Comparison of ENCODE assay signal across 21 cellular contexts in genomic region chr10:132130286-132131265, GRCh38. TPM values are rescaled to one million over a fixed set of nuclear protein-coding genes. Genes with fewer than 3 reads are reported as not detected.
DNase-seq lines count a peak whose midpoint lies in the region; ATAC-seq and TF ChIP-seq lines count a peak whose summit lies in the region.
"Had no signal": no experiment of that assay in that cellular context is flagged by ENCODE, and none has a peak within 500 bp of the region (broad histone marks: within the 10 kb centered on the region; RNA-seq: fewer than 3 reads in every experiment).

No MANE protein-coding gene starts in this region.

- H3K27me3 ChIP-seq in lower lobe of right lung (ENCODE audit: low read depth) (peaks cover 30% of the 10 kb centered on the region), spleen (replicated peaks in 1 of 7) (peaks cover 0 to 51% (median 3%) of the 10 kb centered on the region in 7 donors), smooth muscle cell (ENCODE audit: low read depth) (no peaks in the 10 kb centered on the region)
- H3K27me3 ChIP-seq: MG63 had no signal

- no peaks in the 10 kb centered on the region for H3K36me3 Mint-ChIP-seq in activated CD8-positive, alpha-beta T cell treated with anti-CD3 and anti-CD28 coated beads, Interleukin-2, amount 10 ng/mL, durations not matched to agents 7 days and 5 days (ENCODE audit: low read depth)

- CTCF ChIA-PET in activated CD8-positive, alpha-beta T cell treated with anti-CD3 and anti-CD28 coated beads, Interleukin-2, amount 10 ng/mL, durations not matched to agents 7 days and 5 days (lab: Charles Lee) = no interaction called here

- no peak overlapping the region for H3K27ac Mint-ChIP-seq in activated CD8-positive, alpha-beta T cell treated with anti-CD3 and anti-CD28 coated beads, Interleukin-2, amount 10 ng/mL, durations not matched to agents 7 days and 5 days

- TF ChIP-seq POLR2A in spleen (IDR thresholded peaks at IDR 0.05) = no peak

- H3K9me3 Mint-ChIP-seq in activated CD8-positive, alpha-beta T cell treated with anti-CD3 and anti-CD28 coated beads, Interleukin-2, amount 10 ng/mL, durations not matched to agents 7 days and 5 days (ENCODE audit: insufficient read depth) = no peaks in the 10 kb centered on the region

- POLR2A ChIA-PET in activated CD8-positive, alpha-beta T cell treated with anti-CD3 and anti-CD28 coated beads, Interleukin-2, amount 10 ng/mL, durations not matched to agents 7 days and 5 days (lab: Charles Lee) = no interaction called here

- H3K9ac ChIP-seq in smooth muscle cell (ENCODE audit: low read depth) = no peak overlapping the region

- TF ChIP-seq CTCF in lower lobe of right lung (IDR thresholded peaks at IDR 0.05) = no peak
- no peak for TF ChIP-seq CTCF in spleen (IDR thresholded peaks at IDR 0.05 in 8 of 11, conservative IDR thresholded peaks at IDR 0.05 in 3 of 11)
- no peak for TF ChIP-seq CTCF in smooth muscle cell (IDR thresholded peaks at IDR 0.05; ENCODE audit: borderline replicate concordance, insufficient read depth, poor library complexity, severe bottlenecking)

- H4K20me1 ChIP-seq in smooth muscle cell (ENCODE audit: low read depth) = no peaks in the 10 kb centered on the region

- H2AFZ ChIP-seq in smooth muscle cell (ENCODE audit: low read depth) = no peak overlapping the region

- H3K4me3 ChIP-seq in lower lobe of right lung (no peak overlapping the region), spleen (no peak overlapping the region), smooth muscle cell (no peak overlapping the region)
- H3K4me3 ChIP-seq: HAP-1, K562, MG63 had no signal

- no peaks in the 10 kb centered on the region for H3F3A ChIP-seq in smooth muscle cell (ENCODE audit: low read depth)

- H3K9me3 ChIP-seq in lower lobe of right lung (no peaks in the 10 kb centered on the region), spleen (peaks cover 0 to 13% (median 3%) of the 10 kb centered on the region in 8 donors), smooth muscle cell (replicated peaks; ENCODE audit: low read depth) (no peaks in the 10 kb centered on the region)
- H3K9me3 ChIP-seq: MG63 had no signal

- H3K4me1 ChIP-seq in lower lobe of right lung = no peaks in the 10 kb centered on the region
- H3K4me1 ChIP-seq in spleen = peaks cover 0 to 8% (median 0%) of the 10 kb centered on the region in 6 donors
- H3K4me1 ChIP-seq in smooth muscle cell (ENCODE audit: low read depth) = no peaks in the 10 kb centered on the region
- H3K4me1 ChIP-seq: HAP-1 had no signal

- H3K79me2 ChIP-seq in smooth muscle cell (ENCODE audit: low read depth) = no peaks in the 10 kb centered on the region

- H3K4me3 Mint-ChIP-seq in activated CD8-positive, alpha-beta T cell treated with anti-CD3 and anti-CD28 coated beads, Interleukin-2, amount 10 ng/mL, durations not matched to agents 7 days and 5 days = no peak overlapping the region

- no peak overlapping the region for H3K4me2 ChIP-seq in smooth muscle cell

- ATAC-seq in Right ventricle myocardium inferior (no peak), left ventricle myocardium superior (no peak), left cardiac atrium (no peak), lower lobe of right lung (no peak)
- no peak for ATAC-seq in activated CD8-positive, alpha-beta T cell treated with anti-CD3 and anti-CD28 coated beads, Interleukin-2, amount 10 ng/mL, durations not matched to agents 7 days and 5 days
- ATAC-seq: K562, PC-3 had no signal

- 66 to 87% (median 84%) methylated on average over 11 to 24 of the region's 24 CpGs for WGBS in spleen, 5 donors
- WGBS in smooth muscle cell (ENCODE audit: low lambda C conversion rate) = 86% methylated on average over 22 of the region's 24 CpGs

- H3K27ac ChIP-seq in lower lobe of right lung = no peak overlapping the region
- no peak overlapping the region for H3K27ac ChIP-seq in spleen
- no peak overlapping the region for H3K27ac ChIP-seq in smooth muscle cell (ENCODE audit: low read depth)

- intact Hi-C loops in Right ventricle myocardium inferior (cut with DNase I) (no loop called here), left ventricle myocardium superior (cut with micrococcal nuclease) (no loop called here), left cardiac atrium (cut with DNase I) (no loop called here), lower lobe of right lung (cut with DNase I) (no loop called here), spleen (cut with DNase I; ENCODE audit: low total_unique reads) (loop anchor here (10.0 kb wide), 1 partner anchor 246 kb away; no protein-coding TSS in a partner anchor)

- H3K27me3 Mint-ChIP-seq in activated CD8-positive, alpha-beta T cell treated with anti-CD3 and anti-CD28 coated beads, Interleukin-2, amount 10 ng/mL, durations not matched to agents 7 days and 5 days (ENCODE audit: low read depth) = peaks cover 3% of the 10 kb centered on the region

- peaks cover 2% of the 10 kb centered on the region for H3K4me1 Mint-ChIP-seq in activated CD8-positive, alpha-beta T cell treated with anti-CD3 and anti-CD28 coated beads, Interleukin-2, amount 10 ng/mL, durations not matched to agents 7 days and 5 days (ENCODE audit: low read depth)

- no peaks in the 10 kb centered on the region for H3K36me3 ChIP-seq in lower lobe of right lung
- no peaks in the 10 kb centered on the region for H3K36me3 ChIP-seq in spleen
- H3K36me3 ChIP-seq in smooth muscle cell (ENCODE audit: low read depth) = no peaks in the 10 kb centered on the region
- H3K36me3 ChIP-seq: HAP-1, MG63 had no signal

- peak; percentile 45 for DNase-seq in Right ventricle myocardium inferior (ENCODE audit: missing footprints)
- DNase-seq in left ventricle myocardium superior = no peak
- peak; percentile 6 for DNase-seq in left cardiac atrium
- peak; percentile 20 for DNase-seq in lower lobe of right lung
- DNase-seq in spleen = peak; percentile 52
- DNase-seq in activated CD4-positive, alpha-beta T cell treated with anti-CD3 and anti-CD28 coated beads for 4 hours = no peak
- no peak for DNase-seq in smooth muscle cell (lab: John Stamatoyannopoulos, UW; ENCODE audit: unreplicated experiment)
- no peak for DNase-seq in activated CD8-positive, alpha-beta T cell treated with anti-CD3 and anti-CD28 coated beads, Interleukin-2, amount 10 ng/mL, durations not matched to agents 7 days and 5 days
- DNase-seq: AML-193, C1 segment of cervical spinal cord, EL, MG63, NCI-H1417 treated with DMSO at 0.1 percent for 48 hours, NCI-H187, NCI-H2107, NCI-H446 treated with DMSO at 0.1 percent for 48 hours, NCI-H526 treated with DMSO at 0.1 percent for 48 hours, PC-3, SIG-M5 had no signal

RNA-seq across cellular contexts. Expression of gene DPYSL4, which starts 56.2 kb away (rescaled TPM):
- total RNA-seq in Right ventricle myocardium inferior (24.9 TPM), left ventricle myocardium superior (45.2 TPM), left cardiac atrium (1 to 10 TPM; 1.4 to 9.9 TPM), lower lobe of right lung (2.1 TPM), spleen (1 to 10 TPM in 4 of 7 donors, under 1 TPM in 2, not detected in 1; 0.85 to 6.0 (median 1.6) TPM), smooth muscle cell (7.4 and 7.6 TPM in 2 replicates)
- polyA plus RNA-seq in spleen (1 to 10 TPM in 1 of 3 donors, under 1 TPM in 2; 0.55 to 1.0 (median 0.96) TPM), smooth muscle cell (6.0 and 8.2 TPM in 2 replicates)
- 1 to 10 TPM; 1.2 to 2.2 TPM for total RNA-seq in activated CD8-positive, alpha-beta T cell treated with anti-CD3 and anti-CD28 coated beads, Interleukin-2, amount 10 ng/mL, durations not matched to agents 7 days and 5 days
- total RNA-seq: K562 had no signal

Comparison
In these comparisons a context has a peak if more than half of its experiments do, and no peak if none do; other contexts are left out.
1. DNase-seq: peak in Right ventricle myocardium inferior (single experiment), left cardiac atrium (single experiment), lower lobe of right lung (single experiment) and spleen (single experiment); none in left ventricle myocardium superior (single experiment), activated CD4-positive, alpha-beta T cell treated with anti-CD3 and anti-CD28 coated beads for 4 hours (0 of 2), smooth muscle cell (single experiment) and activated CD8-positive, alpha-beta T cell treated with anti-CD3 and anti-CD28 coated beads, Interleukin-2, amount 10 ng/mL, durations not matched to agents 7 days and 5 days (single experiment).